In genomic region chr17:7717756-7718350, GRCh38 we compare ENCODE assay signal across 8 cellular contexts. TPM values are rescaled to one million over a fixed set of nuclear protein-coding genes. Genes with fewer than 3 reads are reported as not detected.
DNase-seq lines count a peak whose midpoint lies in the region; ATAC-seq and TF ChIP-seq lines count a peak whose summit lies in the region.

No MANE protein-coding gene starts in this region.

- H3K36me3 Mint-ChIP-seq in activated CD4-positive, alpha-beta T cell treated with anti-CD3 and anti-CD28 coated beads for 36 hours (ENCODE audit: low read depth), result no peaks in the 10 kb centered on the region

- no peak for TF ChIP-seq EP300 in gastroesophageal sphincter (IDR thresholded peaks at IDR 0.05)

- peak overlapping the region; percentile 61 for H3K4me3 Mint-ChIP-seq in activated CD4-positive, alpha-beta T cell treated with anti-CD3 and anti-CD28 coated beads for 36 hours

- H3K4me1 Mint-ChIP-seq in activated CD4-positive, alpha-beta T cell treated with anti-CD3 and anti-CD28 coated beads for 36 hours, result peaks cover 11% of the 10 kb centered on the region

- H3K9me3 Mint-ChIP-seq in activated CD4-positive, alpha-beta T cell treated with anti-CD3 and anti-CD28 coated beads for 36 hours (ENCODE audit: low read depth), result no peaks in the 10 kb centered on the region

- H3K4me1 ChIP-seq in gastroesophageal sphincter, result peaks cover 0 to 23% (median 7%) of the 10 kb centered on the region in 3 donors

- CTCF ChIA-PET in activated CD4-positive, alpha-beta T cell treated with anti-CD3 and anti-CD28 coated beads for 36 hours (lab: Charles Lee), result interaction anchor here (0.7 to 0.8 kb wide), 2 partner anchors 30 to 429 kb away, joined by 3 read pairs; partner anchors contain the start of genes TP53 and WRAP53

- peak; percentile 47 for ATAC-seq in activated CD4-positive, alpha-beta T cell treated with anti-CD3 and anti-CD28 coated beads for 36 hours
- no peak for ATAC-seq in gastroesophageal sphincter
- peak; percentile 50 for ATAC-seq in sciatic nerve

- TF ChIP-seq POLR2A in gastroesophageal sphincter (IDR thresholded peaks at IDR 0.05), result no peak

- H3K4me3 ChIP-seq in gastroesophageal sphincter, result peak overlapping the region; percentile 45 to 64

- H3K9me3 ChIP-seq in gastroesophageal sphincter, result no peaks in the 10 kb centered on the region

- peak; percentile 50 for DNase-seq in activated CD4-positive, alpha-beta T cell treated with anti-CD3 and anti-CD28 coated beads for 36 hours
- no peak for DNase-seq in activated CD4-positive, alpha-beta T cell treated with anti-CD3 and anti-CD28 coated beads, Interleukin-2, amount 50 U/mL, for 48 hours
- peak; percentile 75 for DNase-seq in UCSD-AML1 (lab: John Stamatoyannopoulos, UW; ENCODE audit: unreplicated experiment)
- DNase-seq in sciatic nerve (ENCODE audit: low spot score), result no peak
- no peak for DNase-seq in NCI-H2227 (lab: John Stamatoyannopoulos, UW; ENCODE audit: unreplicated experiment)
- no peak for DNase-seq in NCI-H2227 treated with DMSO at 0.1 percent for 48 hours (lab: John Stamatoyannopoulos, UW)
- DNase-seq in stimulated activated CD4-positive, alpha-beta T cell treated with anti-CD3 and anti-CD28 coated beads, Interleukin-4, amount 100 ng/mL, for 24 hours, result no peak

- WGBS in gastroesophageal sphincter (ENCODE audit: low coverage in 1 of 2), 2 donors, result 11 to 22% methylated on average over 8 to 15 of the region's 16 CpGs

- peaks cover 59% of the 10 kb centered on the region for H3K27me3 Mint-ChIP-seq in activated CD4-positive, alpha-beta T cell treated with anti-CD3 and anti-CD28 coated beads for 36 hours

- intact Hi-C loops in activated CD4-positive, alpha-beta T cell treated with anti-CD3 and anti-CD28 coated beads for 36 hours (cut with DNase I, micrococcal nuclease), result loop anchor here in 1 of 2 experiments (1.0 kb wide), 1 partner anchor 86 kb away; no protein-coding TSS in a partner anchor
- intact Hi-C loops in sciatic nerve (cut with DNase I), result no loop called here

- H3K27ac Mint-ChIP-seq in activated CD4-positive, alpha-beta T cell treated with anti-CD3 and anti-CD28 coated beads for 36 hours, result no peak overlapping the region

- POLR2A ChIA-PET in activated CD4-positive, alpha-beta T cell treated with anti-CD3 and anti-CD28 coated beads for 36 hours (lab: Charles Lee), result no interaction called here

- no peak for TF ChIP-seq CTCF in gastroesophageal sphincter (IDR thresholded peaks at IDR 0.05)

- peaks cover 48% of the 10 kb centered on the region for H3K27me3 ChIP-seq in gastroesophageal sphincter

- peak overlapping the region in 3 of 4 donors; percentile 64 to 80 (median 70) for H3K27ac ChIP-seq in gastroesophageal sphincter

- no peaks in the 10 kb centered on the region for H3K36me3 ChIP-seq in gastroesophageal sphincter

RNA-seq across cellular contexts. Expression of gene DNAH2, which starts 0.3 kb away (rescaled TPM):
- total RNA-seq in activated CD4-positive, alpha-beta T cell treated with anti-CD3 and anti-CD28 coated beads for 36 hours, result not detected
- total RNA-seq in gastroesophageal sphincter, result under 1 TPM in 2 of 4 donors, not detected in 2; 0.08 to 0.31 TPM
- total RNA-seq in sciatic nerve, result 0.31 TPM

RNA-seq across cellular contexts. Expression of gene EFNB3, which starts 12.9 kb away (rescaled TPM):
- total RNA-seq in activated CD4-positive, alpha-beta T cell treated with anti-CD3 and anti-CD28 coated beads for 36 hours, result not detected
- under 1 TPM in 2 of 4 donors, not detected in 2; 0.27 to 0.52 TPM for total RNA-seq in gastroesophageal sphincter
- 0.53 TPM for total RNA-seq in sciatic nerve

RNA-seq across cellular contexts. Expression of gene WRAP53, which starts 29.6 kb away (rescaled TPM):
- 10 to 100 TPM; 23.5 to 27.1 TPM for total RNA-seq in activated CD4-positive, alpha-beta T cell treated with anti-CD3 and anti-CD28 coated beads for 36 hours
- total RNA-seq in gastroesophageal sphincter (1 to 10 TPM; 2.8 to 4.7 (median 3.9) TPM), sciatic nerve (5.7 TPM)

RNA-seq across cellular contexts. Expression of gene TP53, which starts 30.6 kb away (rescaled TPM):
- 100 to 1,000 TPM; 127 to 165 TPM for total RNA-seq in activated CD4-positive, alpha-beta T cell treated with anti-CD3 and anti-CD28 coated beads for 36 hours
- total RNA-seq in gastroesophageal sphincter (10 to 100 TPM; 14.7 to 16.3 (median 15.6) TPM), sciatic nerve (41.5 TPM)

Comparison
In these comparisons a context has a peak if more than half of its experiments do, and no peak if none do; other contexts are left out.
1. DNase-seq: peak in activated CD4-positive, alpha-beta T cell treated with anti-CD3 and anti-CD28 coated beads for 36 hours (single experiment) and UCSD-AML1 (single experiment); none in activated CD4-positive, alpha-beta T cell treated with anti-CD3 and anti-CD28 coated beads, Interleukin-2, amount 50 U/mL, for 48 hours (0 of 2), sciatic nerve (single experiment), NCI-H2227 (single experiment), NCI-H2227 treated with DMSO at 0.1 percent for 48 hours (single experiment) and stimulated activated CD4-positive, alpha-beta T cell treated with anti-CD3 and anti-CD28 coated beads, Interleukin-4, amount 100 ng/mL, for 24 hours (single experiment).